1 cellular context compared by ENCODE assay signal in the genomic region with DNA sequence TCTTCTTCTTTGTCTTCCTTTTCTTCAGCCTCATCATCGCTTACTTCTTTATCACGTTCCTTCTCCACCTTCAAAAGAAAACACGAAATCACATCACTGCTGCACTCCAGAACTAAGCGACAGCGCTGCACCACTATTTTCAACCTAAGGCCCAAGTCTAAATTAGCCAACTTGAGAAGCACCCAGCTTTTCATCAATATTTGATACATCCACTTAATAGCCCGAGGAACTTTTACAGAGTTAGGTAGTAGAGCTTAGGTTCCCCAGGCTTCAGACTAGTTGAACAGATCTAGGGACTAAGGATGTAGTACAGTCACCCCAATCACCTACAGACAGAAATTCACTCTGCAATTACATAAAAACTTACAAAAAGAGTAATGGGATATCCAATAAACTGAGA.
TF ChIP-seq lines count a peak whose summit lies in the region.

No MANE protein-coding gene starts in this region.

TF ChIP-seq in H1, 55 proteins besides CTCF, POLR2A, EP300 and RAD21:
- TF ChIP-seq CHD2 (IDR thresholded peaks at IDR 0.05; ENCODE audit: low read length) (no peak), CBX8 (IDR thresholded peaks at IDR 0.05; ENCODE audit: borderline replicate concordance, low read depth, low read length) (no peak), CBX5 (IDR thresholded peaks at IDR 0.05; ENCODE audit: low read depth, low read length) (no peak), BCL11A (IDR thresholded peaks at IDR 0.05; ENCODE audit: low read depth in 2 of 2, low read length in 2 of 2) (no peak), NRF1 (IDR thresholded peaks at IDR 0.05; ENCODE audit: low read depth, low read length) (no peak), GTF2F1 (IDR thresholded peaks at IDR 0.05; ENCODE audit: borderline replicate concordance, low read depth, low read length) (no peak), TEAD4 (IDR thresholded peaks at IDR 0.05; ENCODE audit: low read depth, low read length) (no peak), CEBPB (IDR thresholded peaks at IDR 0.05; ENCODE audit: low read depth, low read length) (no peak), JUN (IDR thresholded peaks at IDR 0.05; ENCODE audit: low read depth, low read length) (no peak), CHD1 (IDR thresholded peaks at IDR 0.05; ENCODE audit: low read depth, low read length) (no peak), SP4 (IDR thresholded peaks at IDR 0.05; ENCODE audit: low read length) (no peak)
- TF ChIP-seq, protein P1, sequence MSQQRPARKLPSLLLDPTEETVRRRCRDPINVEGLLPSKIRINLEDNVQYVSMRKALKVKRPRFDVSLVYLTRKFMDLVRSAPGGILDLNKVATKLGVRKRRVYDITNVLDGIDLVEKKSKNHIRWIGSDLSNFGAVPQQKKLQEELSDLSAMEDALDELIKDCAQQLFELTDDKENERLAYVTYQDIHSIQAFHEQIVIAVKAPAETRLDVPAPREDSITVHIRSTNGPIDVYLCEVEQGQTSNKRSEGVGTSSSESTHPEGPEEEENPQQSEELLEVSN (IDR thresholded peaks at IDR 0.05) = no peak
TF ChIP-seq in H1: peak in this region for 0.
